ENCODE assay signal across 18 cellular contexts in the genomic region with DNA sequence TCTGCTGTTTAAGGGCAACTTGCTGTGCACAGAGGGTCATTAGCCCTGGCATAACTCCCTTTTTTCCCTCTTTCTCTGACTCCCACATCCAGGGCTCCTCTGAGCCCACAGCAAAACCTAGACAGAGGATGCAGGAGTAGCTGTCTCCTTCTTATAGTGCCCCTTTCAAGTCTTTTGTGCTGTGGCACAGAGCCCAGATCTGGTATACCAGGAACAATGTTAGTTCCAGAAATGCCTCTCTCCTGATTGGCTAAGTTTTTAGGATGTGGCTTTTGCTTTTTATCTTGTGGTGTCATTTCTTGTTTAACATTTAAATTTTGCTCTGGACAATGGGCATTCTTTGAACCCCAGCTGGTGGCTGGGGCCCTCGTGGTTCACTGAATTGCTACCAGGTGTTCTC. TPM values are rescaled to one million over a fixed set of nuclear protein-coding genes. Genes with fewer than 3 reads are reported as not detected.
DNase-seq lines count a peak whose midpoint lies in the region; ATAC-seq, FAIRE-seq and TF ChIP-seq lines count a peak whose summit lies in the region.
"Had no signal": no experiment of that assay in that cellular context is flagged by ENCODE, and none has a peak within 500 bp of the region (broad histone marks: within the 10 kb centered on the region; RNA-seq: fewer than 3 reads in every experiment).

No MANE protein-coding gene starts in this region.

- no peak overlapping the region for H3K4me3 ChIP-seq in astrocyte (ENCODE audit: insufficient read depth, low read depth, low read length)
- H3K4me3 ChIP-seq in psoas muscle, result no peak overlapping the region
- H3K4me3 ChIP-seq: A549, K562, left lung, smooth muscle cell, tibial nerve had no signal

- ATAC-seq in psoas muscle (no peak), GM21381 (IDR thresholded peaks at IDR 0.05; ENCODE audit: unreplicated experiment) (no peak)
- ATAC-seq: A549, K562, left lung, Right ventricle myocardium inferior had no signal

- H3K9me3 ChIP-seq in astrocyte (ENCODE audit: insufficient read depth, low read depth, low read length) (no peaks in the 10 kb centered on the region), psoas muscle (no peaks in the 10 kb centered on the region)
- H3K9me3 ChIP-seq: A549, left lung, tibial nerve had no signal

- H3K4me1 ChIP-seq in astrocyte (ENCODE audit: insufficient read depth, low read length) (peaks cover 5% of the 10 kb centered on the region), psoas muscle (peaks cover 58% of the 10 kb centered on the region)
- H3K4me1 ChIP-seq: A549 had no signal

- no peak overlapping the region for H3K9ac ChIP-seq in astrocyte (ENCODE audit: low read length)

- DNase-seq in T-helper 1 cell (no peak), Kasumi-1 (lab: John Stamatoyannopoulos, UW) (peak; percentile 49 to 55), astrocyte (ENCODE audit: low read depth) (peak; percentile 15), psoas muscle (no peak), GM03348 (ENCODE audit: low spot score) (no peak)
- no peak for DNase-seq in activated effector memory CD4-positive, alpha-beta T cell treated with anti-CD3 and anti-CD28 coated beads, Interleukin-2, amount 50 U/mL, for 16 hours
- DNase-seq: DMS53, erythroblast, left lung, NCI-H2029 treated with DMSO at 0.1 percent for 48 hours, NCI-H774 had no signal

- H3K4me3 Mint-ChIP-seq in T-helper 1 cell treated with Interleukin-12 subunit alpha and Interleukin-12 subunit beta and Interleukin-4 antibody, amounts not matched to agents 30 μg/mL and 1 μg/mL, for 36 hours, result no peak overlapping the region
- no peak overlapping the region for H3K4me3 Mint-ChIP-seq in astrocyte (ENCODE audit: unreplicated experiment)

- FAIRE-seq in astrocyte (lab: Jason Lieb, UNC), result no peak
- FAIRE-seq: A549, K562 had no signal

- no peaks in the 10 kb centered on the region for H3K27me3 Mint-ChIP-seq in T-helper 1 cell treated with Interleukin-12 subunit alpha and Interleukin-12 subunit beta and Interleukin-4 antibody, amounts not matched to agents 30 μg/mL and 1 μg/mL, for 36 hours (ENCODE audit: low read depth)
- no peaks in the 10 kb centered on the region for H3K27me3 Mint-ChIP-seq in astrocyte (ENCODE audit: low read depth, unreplicated experiment)

- intact Hi-C loops in psoas muscle (cut with DNase I), result no loop called here

- H3K4me2 ChIP-seq in astrocyte (ENCODE audit: low read length), result no peak overlapping the region
- H3K4me2 ChIP-seq: A549, smooth muscle cell had no signal

- H3K27ac Mint-ChIP-seq in T-helper 1 cell treated with Interleukin-12 subunit alpha and Interleukin-12 subunit beta and Interleukin-4 antibody, amounts not matched to agents 30 μg/mL and 1 μg/mL, for 36 hours, result peak overlapping the region; percentile 57
- no peak overlapping the region for H3K27ac Mint-ChIP-seq in astrocyte (ENCODE audit: unreplicated experiment)

- 66 to 79% (median 77%) methylated on average over 1 of the region's 1 CpG for WGBS in psoas muscle, 3 donors

- peaks cover 63% of the 10 kb centered on the region for H3K4me1 Mint-ChIP-seq in T-helper 1 cell treated with Interleukin-12 subunit alpha and Interleukin-12 subunit beta and Interleukin-4 antibody, amounts not matched to agents 30 μg/mL and 1 μg/mL, for 36 hours (ENCODE audit: low read depth)
- peaks cover 22% of the 10 kb centered on the region for H3K4me1 Mint-ChIP-seq in astrocyte (ENCODE audit: low read depth, unreplicated experiment)

- H3K79me2 ChIP-seq in astrocyte (ENCODE audit: insufficient read depth, low read length), result no peaks in the 10 kb centered on the region

- no peaks in the 10 kb centered on the region for H3K9me3 Mint-ChIP-seq in T-helper 1 cell treated with Interleukin-12 subunit alpha and Interleukin-12 subunit beta and Interleukin-4 antibody, amounts not matched to agents 30 μg/mL and 1 μg/mL, for 36 hours
- no peaks in the 10 kb centered on the region for H3K9me3 Mint-ChIP-seq in astrocyte (ENCODE audit: unreplicated experiment)

- H3K36me3 ChIP-seq in astrocyte (ENCODE audit: insufficient read depth, low read length) (no peaks in the 10 kb centered on the region), psoas muscle (ENCODE audit: insufficient read depth in 1 of 2, low read depth in 1 of 2) (peaks cover 3 to 13% of the 10 kb centered on the region in 2 donors)

- H3K27ac ChIP-seq in astrocyte (ENCODE audit: low read depth, low read length) (no peak overlapping the region), psoas muscle (peak overlapping the region; percentile 15)
- H3K27ac ChIP-seq: A549 had no signal

- TF ChIP-seq CTCF in astrocyte (IDR thresholded peaks at IDR 0.05; ENCODE audit: insufficient read depth, low read depth, low read length) (no peak), psoas muscle (IDR thresholded peaks at IDR 0.05) (no peak)

- no peaks in the 10 kb centered on the region for H4K20me1 ChIP-seq in astrocyte (ENCODE audit: insufficient read depth, low read length)

- H2AFZ ChIP-seq in astrocyte (ENCODE audit: low read depth, low read length), result no peak overlapping the region

- no peaks in the 10 kb centered on the region for H3K27me3 ChIP-seq in astrocyte (ENCODE audit: insufficient read depth, low read length)
- H3K27me3 ChIP-seq in psoas muscle (ENCODE audit: insufficient read depth in 3 of 3, low read length in 2 of 3), result no peaks in the 10 kb centered on the region
- H3K27me3 ChIP-seq: left lung, tibial nerve had no signal

- H3K36me3 Mint-ChIP-seq in T-helper 1 cell treated with Interleukin-12 subunit alpha and Interleukin-12 subunit beta and Interleukin-4 antibody, amounts not matched to agents 30 μg/mL and 1 μg/mL, for 36 hours (ENCODE audit: low read depth), result peaks cover 33% of the 10 kb centered on the region
- peaks cover 3% of the 10 kb centered on the region for H3K36me3 Mint-ChIP-seq in astrocyte (ENCODE audit: low read depth, unreplicated experiment)

RNA-seq across cellular contexts. Expression of a gene that starts 25.6 kb away (rescaled TPM):
- total RNA-seq in astrocyte (22.0 and 26.2 TPM in 2 replicates), psoas muscle (10 to 100 TPM; 31.0 to 45.8 (median 37.6) TPM)
- polyA plus RNA-seq in psoas muscle, result 10 to 100 TPM; 11.3 to 25.7 (median 13.9) TPM

Comparison
In these comparisons a context has a peak if more than half of its experiments do, and no peak if none do; other contexts are left out.
1. DNase-seq: peak in Kasumi-1 (2 of 2) and astrocyte (single experiment); none in T-helper 1 cell (0 of 5), psoas muscle (0 of 2), activated effector memory CD4-positive, alpha-beta T cell treated with anti-CD3 and anti-CD28 coated beads, Interleukin-2, amount 50 U/mL, for 16 hours (single experiment) and GM03348 (single experiment).